Comparison of ENCODE assay signal across 8 cellular contexts in genomic region chr12:120581998-120582397, GRCh38. TPM values are rescaled to one million over a fixed set of nuclear protein-coding genes. Genes with fewer than 3 reads are reported as not detected.
DNase-seq lines count a peak whose midpoint lies in the region; ATAC-seq and TF ChIP-seq lines count a peak whose summit lies in the region.

No MANE protein-coding gene starts in this region.

- peak overlapping the region; percentile 61; the same call in 1 of the 2 replicates for H3K23ac ChIP-seq in IMR-90 (ENCODE audit: low read depth, low read length)

- no peak overlapping the region for H3K27ac ChIP-seq in AG04450 (ENCODE audit: low read depth, low read length)
- no peak overlapping the region for H3K27ac ChIP-seq in IMR-90 (ENCODE audit: insufficient read depth, low read length)
- H3K27ac ChIP-seq in brain microvascular endothelial cell: no peak overlapping the region
- no peak overlapping the region for H3K27ac ChIP-seq in muscle layer of duodenum (ENCODE audit: low read length)

- no peak overlapping the region for H2AK9ac ChIP-seq in IMR-90 (replicated peaks; ENCODE audit: low read depth, low read length, poor library complexity)

- no peak overlapping the region for H2AK5ac ChIP-seq in IMR-90 (ENCODE audit: low read depth, low read length)

- peak overlapping the region; percentile 84 for H3K9ac ChIP-seq in IMR-90 (ENCODE audit: low read depth, low read length)

- H2BK15ac ChIP-seq in IMR-90 (ENCODE audit: low read depth, low read length): no peak overlapping the region

- H3K79me1 ChIP-seq in IMR-90 (ENCODE audit: low read depth in 1 of 2, low read length in 2 of 2): peaks cover 8 to 26% of the 10 kb centered on the region in 2 experiments; a peak in 2 of 4 replicates

- TF ChIP-seq RAD21 in IMR-90 (IDR thresholded peaks at IDR 0.05; ENCODE audit: low read length): no peak

- POLR2A ChIA-PET in AG04450 (lab: Yijun Ruan, JAX) (interaction anchor here (0.9 to 1.3 kb wide), 4 partner anchors 45 to 390 kb away, joined by 3 to 6 read pairs (median 4); partner anchors contain the start of genes DYNLL1 and RPLP0), IMR-90 (lab: Charles Lee; ENCODE audit: unreplicated experiment) (no interaction called here)

- in situ Hi-C loops in IMR-90 (cut with MboI; ENCODE audit: low sequenced_read_pairs): loop anchor here (5.0 kb wide), 2 partner anchors 130 to 390 kb away; partner anchors contain the start of gene UNC119B
- in situ Hi-C loops in brain microvascular endothelial cell (cut with HindIII; ENCODE audit: low pct_ligation_motif_present, low sequenced_read_pairs): no loop called here
- in situ Hi-C loops in KBM-7 (cut with MboI; ENCODE audit: low pct_unique_long_range_greater_than_20kb, low sequenced_read_pairs): no loop called here

- intact Hi-C loops in IMR-90 (cut with micrococcal nuclease): loop anchor here (2.0 to 5.0 kb wide), 2 partner anchors 430 to 515 kb away; no protein-coding TSS in a partner anchor

- H4K5ac ChIP-seq in IMR-90 (ENCODE audit: low read depth, low read length): peak overlapping the region; percentile 88

- no TSS peak for BruUV-seq in IMR-90 (replicated peaks; lab: Mats Ljungman, UMichigan)

- no peak overlapping the region for H4K91ac ChIP-seq in IMR-90 (ENCODE audit: insufficient read depth, low read depth, low read length)

- no peak overlapping the region for H2BK5ac ChIP-seq in IMR-90 (ENCODE audit: low read depth, low read length, poor library complexity, severe bottlenecking)

- peak overlapping the region; percentile 81 to 97 for H4K8ac ChIP-seq in IMR-90 (ENCODE audit: low read depth in 2 of 2, low read length in 2 of 2)

- H3K56ac ChIP-seq in IMR-90 (ENCODE audit: extremely low read depth, insufficient read depth, low read length): no peak overlapping the region

- dilution Hi-C loops in IMR-90 (cut with HindIII; ENCODE audit: low sequenced_read_pairs, unreplicated experiment): no loop called here

- H3K27me3 ChIP-seq in AG04450 (ENCODE audit: control insufficient read depth, insufficient read depth, low read length): peaks cover 9% of the 10 kb centered on the region
- peaks cover 15% of the 10 kb centered on the region for H3K27me3 ChIP-seq in IMR-90 (ENCODE audit: control insufficient read depth, insufficient read depth, low read length)
- H3K27me3 ChIP-seq in brain microvascular endothelial cell (replicated peaks): no peaks in the 10 kb centered on the region
- no peaks in the 10 kb centered on the region for H3K27me3 ChIP-seq in muscle layer of duodenum (ENCODE audit: low read depth, low read length)

- peak overlapping the region; percentile 97 for H3K4me2 ChIP-seq in IMR-90 (ENCODE audit: low read depth, low read length)

- no peak for TF ChIP-seq POLR2A in IMR-90 (IDR thresholded peaks at IDR 0.05; ENCODE audit: low read depth, low read length)

- no CpG with 5 or more reads among the region's 9 CpGs for WGBS in IMR-90 (ENCODE audit: extremely low coverage in 2 of 2, insufficient read length in 1 of 2), 2 experiments

- CTCF ChIA-PET in AG04450 (lab: Charles Lee) (interaction anchor here (0.6 to 6.0 kb wide), 21 partner anchors 10 to 529 kb away, joined by 3 to 94 read pairs (median 4); partner anchors contain the start of genes ACADS and MLEC), IMR-90 (lab: Yijun Ruan, JAX) (interaction anchor here (0.6 to 1.9 kb wide), 4 partner anchors 225 to 1078 kb away, joined by 3 to 11 read pairs (median 6); no protein-coding TSS in a partner anchor)

- H3K4me1 ChIP-seq in IMR-90 (ENCODE audit: control insufficient read depth, insufficient read depth, low read length) (no peaks in the 10 kb centered on the region), muscle layer of duodenum (ENCODE audit: control insufficient read depth in 1 of 2, insufficient read depth in 2 of 2, low read length in 2 of 2) (peaks cover 12 to 31% of the 10 kb centered on the region in 2 donors)

- TF ChIP-seq CTCF in AG04450 (IDR thresholded peaks at IDR 0.05; ENCODE audit: low read depth, low read length) (no peak), IMR-90 (conservative IDR thresholded peaks at IDR 0.05; ENCODE audit: low read depth, low read length) (no peak), brain microvascular endothelial cell (IDR thresholded peaks at IDR 0.05; ENCODE audit: low read depth, low read length, missing control alignments) (no peak)

- H3K18ac ChIP-seq in IMR-90 (ENCODE audit: low read depth, low read length): no peak overlapping the region

- no peaks in the 10 kb centered on the region for H3K9me1 ChIP-seq in IMR-90 (ENCODE audit: insufficient read depth, low read length)

- no peak overlapping the region for H3K4ac ChIP-seq in IMR-90 (ENCODE audit: low read depth, low read length)

- DNase-seq in AG04450 (ENCODE audit: low read depth, low spot score) (no peak), IMR-90 (peak; percentile 10), brain microvascular endothelial cell (no peak), NCI-H2171 (lab: John Stamatoyannopoulos, UW) (no peak), HK-2 (ENCODE audit: unreplicated experiment) (no peak), KBM-7 (no peak)

- H3K4me3 ChIP-seq in AG04450 (ENCODE audit: low read depth, low read length): peak overlapping the region; percentile 100
- H3K4me3 ChIP-seq in IMR-90 (ENCODE audit: insufficient read depth, low read depth, low read length): peak overlapping the region; percentile 67
- H3K4me3 ChIP-seq in brain microvascular endothelial cell (ENCODE audit: low read depth, low read length): peak overlapping the region; percentile 98
- H3K4me3 ChIP-seq in muscle layer of duodenum (ENCODE audit: low read depth in 1 of 2, low read length in 2 of 2): peak overlapping the region; percentile 94 to 99

- no peak overlapping the region for H2BK20ac ChIP-seq in IMR-90 (ENCODE audit: low read depth, low read length)

- peaks cover 8% of the 10 kb centered on the region; the same call in 1 of the 2 replicates for H4K20me1 ChIP-seq in IMR-90 (ENCODE audit: insufficient read depth, low read length)

- no peak for ATAC-seq in IMR-90 (ENCODE audit: low read depth)
- ATAC-seq in HG03439 (IDR thresholded peaks at IDR 0.05; ENCODE audit: unreplicated experiment): no peak

- no peak overlapping the region for H2BK120ac ChIP-seq in IMR-90 (ENCODE audit: low read depth, low read length)

- peaks cover 21% of the 10 kb centered on the region for H3K36me3 ChIP-seq in IMR-90 (ENCODE audit: control insufficient read depth, insufficient read depth, low read length)
- peaks cover 25% of the 10 kb centered on the region for H3K36me3 ChIP-seq in brain microvascular endothelial cell (replicated peaks)
- peaks cover 20 to 29% of the 10 kb centered on the region in 2 donors for H3K36me3 ChIP-seq in muscle layer of duodenum (ENCODE audit: control insufficient read depth in 1 of 2, insufficient read depth in 2 of 2, low read length in 2 of 2)

- H2AFZ ChIP-seq in IMR-90 (replicated peaks; ENCODE audit: low read length, poor library complexity): peak overlapping the region; percentile 100

- H3K9me3 ChIP-seq in AG04450 (ENCODE audit: control insufficient read depth, insufficient read depth, low read length) (no peaks in the 10 kb centered on the region; the same call in 1 of the 2 replicates), IMR-90 (ENCODE audit: control insufficient read depth, insufficient read depth, low read length) (no peaks in the 10 kb centered on the region), muscle layer of duodenum (ENCODE audit: control insufficient read depth in 1 of 2, low read length in 2 of 2) (no peaks in the 10 kb centered on the region)

- 0 out of 2 replicates have a peak overlapping the region, but pooled peaks have one; percentile 80 for H3K14ac ChIP-seq in IMR-90 (replicated peaks; ENCODE audit: low read depth, low read length)

TF ChIP-seq in IMR-90, 13 proteins besides CTCF, POLR2A, EP300 and RAD21 (continues in another document):
- TF ChIP-seq MXI1 (IDR thresholded peaks at IDR 0.05; ENCODE audit: borderline replicate concordance, low read depth, low read length): no peak
- TF ChIP-seq CHD1 (IDR thresholded peaks at IDR 0.05; ENCODE audit: low read depth, low read length): no peak
- no peak for TF ChIP-seq MAZ (IDR thresholded peaks at IDR 0.05; ENCODE audit: borderline replicate concordance, low read depth, low read length)
- no peak for TF ChIP-seq MAFK (IDR thresholded peaks at IDR 0.05; ENCODE audit: low read depth, low read length)
- TF ChIP-seq CEBPB (IDR thresholded peaks at IDR 0.05; ENCODE audit: low read depth, low read length): no peak
- TF ChIP-seq FOS (IDR thresholded peaks at IDR 0.05; ENCODE audit: low read depth, low read length): no peak
- TF ChIP-seq SMC3 (IDR thresholded peaks at IDR 0.05; ENCODE audit: low read depth, low read length): no peak
- no peak for TF ChIP-seq RCOR1 (IDR thresholded peaks at IDR 0.05; ENCODE audit: insufficient replicate concordance, low read length)

RNA-seq across cellular contexts. Expression of gene POP5, which starts 0.8 kb away (rescaled TPM):
- 49.8 and 54.0 TPM in 2 replicates for polyA plus RNA-seq in AG04450 (2011; rRNA removed)
- 15.4 and 18.3 TPM in 2 replicates for polyA minus RNA-seq in AG04450 (2011; rRNA and poly(A)+ RNA removed)
- 66.1 and 69.5 TPM in 2 replicates for total RNA-seq in IMR-90 (2012; rRNA removed)
- 81.5 and 99.4 TPM in 2 replicates for polyA plus RNA-seq in IMR-90 (2012; rRNA removed)
- polyA plus RNA-seq in IMR-90 (2012; cell fraction: cytosol; rRNA removed): 51.2 and 60.7 TPM in 2 replicates
- 39.0 and 91.4 TPM in 2 replicates for polyA plus RNA-seq in IMR-90 (2012; cell fraction: nucleus; rRNA removed; ENCODE audit: low replicate concordance)

RNA-seq across cellular contexts. Expression of gene RNF10, which starts 47.8 kb away (rescaled TPM):
- polyA plus RNA-seq in AG04450 (2011; rRNA removed) (101 and 105 TPM in 2 replicates), IMR-90 (2012; rRNA removed) (65.2 and 95.0 TPM in 2 replicates)
- polyA minus RNA-seq in AG04450 (2011; rRNA and poly(A)+ RNA removed): 198 and 209 TPM in 2 replicates
- total RNA-seq in IMR-90 (2012; rRNA removed): 43.0 and 44.4 TPM in 2 replicates
- 51.9 and 101 TPM in 2 replicates for polyA plus RNA-seq in IMR-90 (2012; cell fraction: cytosol; rRNA removed)
- polyA plus RNA-seq in IMR-90 (2012; cell fraction: nucleus; rRNA removed; ENCODE audit: low replicate concordance): 113 and 212 TPM in 2 replicates

RNA-seq across cellular contexts. Expression of gene COQ5, which starts 53.0 kb away (rescaled TPM):
- polyA plus RNA-seq in AG04450 (2011; rRNA removed) (36.2 and 47.1 TPM in 2 replicates), IMR-90 (2012; rRNA removed) (17.3 and 21.6 TPM in 2 replicates)
- polyA minus RNA-seq in AG04450 (2011; rRNA and poly(A)+ RNA removed): 11.9 and 15.8 TPM in 2 replicates
- total RNA-seq in IMR-90 (2012; rRNA removed): 25.1 and 29.4 TPM in 2 replicates
- polyA plus RNA-seq in IMR-90 (2012; cell fraction: cytosol; rRNA removed): 7.9 and 8.7 TPM in 2 replicates
- polyA plus RNA-seq in IMR-90 (2012; cell fraction: nucleus; rRNA removed; ENCODE audit: low replicate concordance): 5.4 and 34.4 TPM in 2 replicates

RNA-seq across cellular contexts. Expression of gene CABP1, which starts 58.4 kb away (rescaled TPM):
- polyA plus RNA-seq in AG04450 (2011; rRNA removed) (0.09 and 0.27 TPM in 2 replicates), IMR-90 (2012; rRNA removed) (0.20 and 1.1 TPM in 2 replicates)
- 0.39 TPM in 1 of 2 replicates, not detected in the other for polyA minus RNA-seq in AG04450 (2011; rRNA and poly(A)+ RNA removed)
- 0.54 and 0.83 TPM in 2 replicates for total RNA-seq in IMR-90 (2012; rRNA removed)
- polyA plus RNA-seq in IMR-90 (2012; cell fraction: cytosol; rRNA removed): 0.87 and 0.98 TPM in 2 replicates
- polyA plus RNA-seq in IMR-90 (2012; cell fraction: nucleus; rRNA removed; ENCODE audit: low replicate concordance): 0.61 and 1.3 TPM in 2 replicates
